Comparison of ENCODE assay signal across 13 cellular contexts in genomic region chr13:51331354-51331861, GRCh38. TPM values are rescaled to one million over a fixed set of nuclear protein-coding genes. Genes with fewer than 3 reads are reported as not detected.
DNase-seq lines count a peak whose midpoint lies in the region; ATAC-seq and TF ChIP-seq lines count a peak whose summit lies in the region.
"Had no signal": no experiment of that assay in that cellular context is flagged by ENCODE, and none has a peak within 500 bp of the region (broad histone marks: within the 10 kb centered on the region; RNA-seq: fewer than 3 reads in every experiment).

No MANE protein-coding gene starts in this region.

- peaks cover 2% of the 10 kb centered on the region for H3K27me3 Mint-ChIP-seq in activated naive CD8-positive, alpha-beta T cell treated with anti-CD3 and anti-CD28 coated beads, Interleukin-2, amount 10 ng/mL, durations not matched to agents 7 days and 5 days
- peaks cover 3% of the 10 kb centered on the region for H3K27me3 Mint-ChIP-seq in osteocyte (ENCODE audit: unreplicated experiment)

- peak overlapping the region; percentile 81 for H3K4me2 ChIP-seq in BLaER1

- H3K9me3 ChIP-seq in BLaER1, result no peaks in the 10 kb centered on the region

- H3K4me3 Mint-ChIP-seq in activated naive CD8-positive, alpha-beta T cell treated with anti-CD3 and anti-CD28 coated beads, Interleukin-2, amount 10 ng/mL, durations not matched to agents 7 days and 5 days, result peak overlapping the region; percentile 4
- no peak overlapping the region for H3K4me3 Mint-ChIP-seq in osteocyte (ENCODE audit: unreplicated experiment)

- POLR2A ChIA-PET in activated naive CD8-positive, alpha-beta T cell treated with anti-CD3 and anti-CD28 coated beads, Interleukin-2, amount 10 ng/mL, durations not matched to agents 7 days and 5 days (lab: Charles Lee), result no interaction called here

- ATAC-seq in GM18868 (IDR thresholded peaks at IDR 0.05; ENCODE audit: unreplicated experiment), result peak; percentile 65
- ATAC-seq in HG02852 (IDR thresholded peaks at IDR 0.05; ENCODE audit: unreplicated experiment), result peak; percentile 58
- no peak for ATAC-seq in activated naive CD8-positive, alpha-beta T cell treated with anti-CD3 and anti-CD28 coated beads, Interleukin-2, amount 10 ng/mL, durations not matched to agents 7 days and 5 days (ENCODE audit: low read depth)

- H3K27ac ChIP-seq in BLaER1, result peak overlapping the region; percentile 57
- H3K27ac ChIP-seq: skin epidermis had no signal

- no peaks in the 10 kb centered on the region for H3K27me3 ChIP-seq in BLaER1

- H3K4me1 Mint-ChIP-seq in activated naive CD8-positive, alpha-beta T cell treated with anti-CD3 and anti-CD28 coated beads, Interleukin-2, amount 10 ng/mL, durations not matched to agents 7 days and 5 days, result peaks cover 15% of the 10 kb centered on the region
- no peaks in the 10 kb centered on the region for H3K4me1 Mint-ChIP-seq in osteocyte (ENCODE audit: unreplicated experiment)

- no peaks in the 10 kb centered on the region for H4K20me1 ChIP-seq in BLaER1

- no peaks in the 10 kb centered on the region for H3K36me3 ChIP-seq in BLaER1

- no peak overlapping the region for H3K27ac Mint-ChIP-seq in activated naive CD8-positive, alpha-beta T cell treated with anti-CD3 and anti-CD28 coated beads, Interleukin-2, amount 10 ng/mL, durations not matched to agents 7 days and 5 days
- no peak overlapping the region for H3K27ac Mint-ChIP-seq in osteocyte (ENCODE audit: unreplicated experiment)

- peaks cover 25% of the 10 kb centered on the region for H3K4me1 ChIP-seq in BLaER1

- TF ChIP-seq CTCF in osteocyte (IDR thresholded peaks at IDR 0.05), result no peak

- peaks cover 2% of the 10 kb centered on the region for H3K9me3 Mint-ChIP-seq in activated naive CD8-positive, alpha-beta T cell treated with anti-CD3 and anti-CD28 coated beads, Interleukin-2, amount 10 ng/mL, durations not matched to agents 7 days and 5 days
- no peaks in the 10 kb centered on the region for H3K9me3 Mint-ChIP-seq in osteocyte (ENCODE audit: unreplicated experiment)

- H3K9ac ChIP-seq in BLaER1, result peak overlapping the region; percentile 43; the same call in 1 of the 2 replicates

- no peak overlapping the region for H3K4me3 ChIP-seq in BLaER1
- H3K4me3 ChIP-seq: skin epidermis had no signal

- H3K36me3 Mint-ChIP-seq in activated naive CD8-positive, alpha-beta T cell treated with anti-CD3 and anti-CD28 coated beads, Interleukin-2, amount 10 ng/mL, durations not matched to agents 7 days and 5 days, result peaks cover 1% of the 10 kb centered on the region
- no peaks in the 10 kb centered on the region for H3K36me3 Mint-ChIP-seq in osteocyte (ENCODE audit: unreplicated experiment)

- DNase-seq in activated naive CD8-positive, alpha-beta T cell treated with anti-CD3 and anti-CD28 coated beads, Interleukin-2, amount 10 ng/mL, durations not matched to agents 7 days and 5 days, result no peak
- DNase-seq in HPDE6-E6E7 (ENCODE audit: extremely low spot score), result no peak
- no peak for DNase-seq in OCI-M2 (lab: John Stamatoyannopoulos, UW; ENCODE audit: unreplicated experiment)
- no peak for DNase-seq in SHP77 (lab: John Stamatoyannopoulos, UW)
- DNase-seq in osteocyte (ENCODE audit: extremely low spot score, unreplicated experiment), result no peak
- DNase-seq: activated CD8-positive, alpha-beta memory T cell treated with anti-CD3 and anti-CD28 coated beads for 24 hours; MM.1S; NCI-H82; stimulated activated CD8-positive, alpha-beta memory T cell treated with anti-CD3 and anti-CD28 coated beads, Interleukin-4, amount 100 ng/mL, for 48 hours had no signal

RNA-seq across cellular contexts. Expression of gene SERPINE3, which starts 8.1 kb away (rescaled TPM):
- not detected for total RNA-seq in activated naive CD8-positive, alpha-beta T cell treated with anti-CD3 and anti-CD28 coated beads, Interleukin-2, amount 10 ng/mL, durations not matched to agents 7 days and 5 days
- total RNA-seq in osteocyte, result not detected in 2 replicates
